In the genomic region with DNA sequence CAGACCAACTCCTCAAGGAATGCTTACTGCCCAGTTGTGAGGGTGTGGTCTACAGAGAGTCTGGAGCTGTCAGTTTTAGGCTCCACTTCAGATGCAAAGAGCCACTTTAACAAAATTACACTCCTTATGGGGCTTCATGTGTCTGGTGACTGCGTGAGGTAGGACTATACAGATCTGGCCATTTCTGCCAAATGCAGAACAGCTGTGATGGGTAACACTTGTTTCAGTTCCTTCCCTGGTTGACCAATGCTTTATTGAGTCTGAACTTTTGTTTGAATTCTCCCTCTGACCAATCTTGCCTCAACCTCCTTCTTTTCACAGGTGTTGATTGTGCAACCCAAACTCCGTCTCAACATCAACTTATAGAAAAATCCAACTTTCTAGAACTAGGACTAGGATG, we compare ENCODE assay signal across 24 cellular contexts.
"Had no signal": no experiment of that assay in that cellular context is flagged by ENCODE, and none has a peak within 500 bp of the region (broad histone marks: within the 10 kb centered on the region; RNA-seq: fewer than 3 reads in every experiment).

No MANE protein-coding gene starts in this region.

- H3K4me3 ChIP-seq: SJSA1, SK-N-MC had no signal

- H3K9me3 ChIP-seq: SJSA1 had no signal

- H3K36me3 ChIP-seq: SJSA1 had no signal

- H3K4me1 ChIP-seq: SJSA1 had no signal

- DNase-seq: Karpas-422; KG1; MM.1S; NCI-H1048; NCI-H1105; NCI-H1417; NCI-H1436 treated with DMSO at 0.1 percent for 48 hours; NCI-H1694; NCI-H187 treated with DMSO at 0.1 percent for 48 hours; NCI-H2029 treated with DMSO at 0.1 percent for 48 hours; NCI-H2171; NCI-H226; NCI-H446; NCI-H510A; NCI-H524 treated with DMSO at 0.1 percent for 48 hours; NCI-H69; NCI-H774; NK-92 treated with Interleukin-12 subunit alpha and Interleukin-12 subunit beta, amount 100 ng/mL, for 24 hours; PC-3; SHP77 treated with DMSO at 0.1 percent for 48 hours had no signal

- H3K27ac ChIP-seq: RWPE1, SJSA1, SK-N-MC had no signal

- ATAC-seq: Panc1, PC-3 had no signal
